ENCODE assay signal across 15 cellular contexts in the genomic region with DNA sequence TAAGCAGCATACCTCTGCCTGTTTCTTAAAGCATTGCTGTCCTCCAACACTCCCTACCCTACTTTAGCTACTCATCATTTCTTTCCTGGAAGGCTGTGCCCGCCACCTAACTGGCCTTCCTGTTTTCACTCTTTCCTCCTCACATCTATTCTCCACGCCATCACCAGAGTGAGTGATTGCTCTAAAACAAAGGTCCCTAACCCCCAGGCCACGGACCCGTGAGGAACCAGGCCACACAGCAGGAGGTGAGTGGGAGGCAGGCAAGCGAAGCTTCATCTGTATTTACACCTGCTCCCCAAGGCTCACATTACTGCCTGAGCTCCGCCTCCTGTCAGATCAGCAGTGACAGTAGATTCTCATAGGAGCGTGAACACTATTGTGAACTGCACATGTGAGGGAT. TPM values are rescaled to one million over a fixed set of nuclear protein-coding genes. Genes with fewer than 3 reads are reported as not detected.
A peak's percentile ranks its signal among the peaks of the same experiment; 100 is the strongest.
DNase-seq lines count a peak whose midpoint lies in the region; ATAC-seq, FAIRE-seq and TF ChIP-seq lines count a peak whose summit lies in the region.
"Had no signal": no experiment of that assay in that cellular context is flagged by ENCODE, and none has a peak within 500 bp of the region (broad histone marks: within the 10 kb centered on the region; RNA-seq: fewer than 3 reads in every experiment).

No MANE protein-coding gene starts in this region.

- no peaks in the 10 kb centered on the region for H3K79me1 ChIP-seq in trophoblast cell (ENCODE audit: low read length)

- FAIRE-seq in bronchial epithelial cell (lab: Jason Lieb, UNC), result peak; percentile 18

- H3K9ac ChIP-seq in trophoblast cell (ENCODE audit: low read length), result peak overlapping the region; percentile 18
- H3K9ac ChIP-seq: BLaER1 had no signal

- H3K4me1 ChIP-seq in trophoblast cell (ENCODE audit: control insufficient read depth in 1 of 2, insufficient read depth in 2 of 2, low read length in 2 of 2), result no peaks in the 10 kb centered on the region
- H3K4me1 ChIP-seq in psoas muscle, result no peaks in the 10 kb centered on the region
- H3K4me1 ChIP-seq: BLaER1, HAP-1 had no signal

- H3K4me3 ChIP-seq in bronchial epithelial cell (ENCODE audit: low read depth, low read length) (no peak overlapping the region), trophoblast cell (ENCODE audit: low read depth, low read length) (no peak overlapping the region), psoas muscle (no peak overlapping the region)
- H3K4me3 ChIP-seq: BLaER1, HAP-1 had no signal

- intact Hi-C loops in psoas muscle (cut with DNase I), result no loop called here

- H2BK12ac ChIP-seq in trophoblast cell (ENCODE audit: low read length), result no peak overlapping the region

- H4K8ac ChIP-seq in trophoblast cell (ENCODE audit: low read depth, low read length), result no peak overlapping the region

- H2BK5ac ChIP-seq in trophoblast cell (ENCODE audit: low read depth, low read length, poor library complexity), result no peak overlapping the region

- no peak for TF ChIP-seq CTCF in bronchial epithelial cell (IDR thresholded peaks at IDR 0.05; ENCODE audit: insufficient read depth, low read length, severe bottlenecking)
- no peak for TF ChIP-seq CTCF in psoas muscle (IDR thresholded peaks at IDR 0.05)

- H3K23ac ChIP-seq in trophoblast cell (ENCODE audit: low read length), result no peak overlapping the region

- no peak overlapping the region for H2AFZ ChIP-seq in trophoblast cell (ENCODE audit: insufficient read depth, low read length, poor library complexity)

- H4K12ac ChIP-seq in trophoblast cell (ENCODE audit: low read depth, low read length), result no peak overlapping the region

- H3K27me3 ChIP-seq in bronchial epithelial cell (ENCODE audit: control insufficient read depth, insufficient read depth, low read length) (peaks cover 2% of the 10 kb centered on the region), trophoblast cell (ENCODE audit: insufficient read depth, low read length) (no peaks in the 10 kb centered on the region), psoas muscle (ENCODE audit: insufficient read depth in 3 of 3, low read length in 2 of 3) (no peaks in the 10 kb centered on the region)
- H3K27me3 ChIP-seq: BLaER1 had no signal

- no peak overlapping the region for H2BK120ac ChIP-seq in trophoblast cell (ENCODE audit: insufficient read depth, low read length, poor library complexity)

- H3K79me2 ChIP-seq in trophoblast cell (ENCODE audit: control insufficient read depth, insufficient read depth, low read length, poor library complexity), result no peaks in the 10 kb centered on the region

- ATAC-seq in psoas muscle, result no peak

- no peak overlapping the region for H3K14ac ChIP-seq in trophoblast cell (ENCODE audit: low read length)

- H3K27ac ChIP-seq in trophoblast cell (ENCODE audit: low read depth, low read length), result no peak overlapping the region
- no peak overlapping the region for H3K27ac ChIP-seq in psoas muscle
- H3K27ac ChIP-seq: BLaER1 had no signal

- H3K4ac ChIP-seq in trophoblast cell (ENCODE audit: low read depth, low read length), result no peak overlapping the region

- H3K36me3 ChIP-seq in bronchial epithelial cell (ENCODE audit: control insufficient read depth, insufficient read depth, low read length) (no peaks in the 10 kb centered on the region), trophoblast cell (ENCODE audit: control insufficient read depth in 1 of 2, insufficient read depth in 2 of 2, low read length in 2 of 2) (no peaks in the 10 kb centered on the region), psoas muscle (ENCODE audit: insufficient read depth in 1 of 2, low read depth in 1 of 2) (no peaks in the 10 kb centered on the region)
- H3K36me3 ChIP-seq: BLaER1, HAP-1 had no signal

- H4K91ac ChIP-seq in trophoblast cell (ENCODE audit: low read depth, low read length), result no peak overlapping the region

- DNase-seq in NCI-H2171 treated with DMSO at 0.1 percent for 48 hours (lab: John Stamatoyannopoulos, UW), result peak; percentile 43
- no peak for DNase-seq in NCI-H2171 (lab: John Stamatoyannopoulos, UW)
- no peak for DNase-seq in bronchial epithelial cell (ENCODE audit: low read depth)
- DNase-seq in trophoblast cell, result no peak
- DNase-seq in psoas muscle, result no peak
- DNase-seq in NCI-H69 (lab: John Stamatoyannopoulos, UW), result no peak
- DNase-seq in NCI-H2227 (lab: John Stamatoyannopoulos, UW; ENCODE audit: unreplicated experiment), result no peak
- DNase-seq: 8988T; CD4-positive, alpha-beta memory T cell; DMS153; DMS79; GF-D8 had no signal

- no peak overlapping the region for H3K18ac ChIP-seq in trophoblast cell (ENCODE audit: low read length)

- H3K4me2 ChIP-seq in trophoblast cell (ENCODE audit: low read length), result no peak overlapping the region
- H3K4me2 ChIP-seq: BLaER1 had no signal

- H2AK5ac ChIP-seq in trophoblast cell (ENCODE audit: low read length), result no peak overlapping the region

- no CpG with 5 or more reads among the region's 7 CpGs for WGBS in trophoblast cell (ENCODE audit: extremely low coverage, insufficient coverage, insufficient read length)
- WGBS in psoas muscle, 3 donors, result 84 to 92% (median 92%) methylated on average over 7 of the region's 7 CpGs

- H3K9me3 ChIP-seq in trophoblast cell (ENCODE audit: insufficient read depth, low read depth, low read length) (no peaks in the 10 kb centered on the region), psoas muscle (no peaks in the 10 kb centered on the region)
- H3K9me3 ChIP-seq: HAP-1 had no signal

RNA-seq across cellular contexts. Expression of a gene that starts 13.3 kb away (rescaled TPM):
- 0.13 and 0.26 TPM in 2 replicates for total RNA-seq in bronchial epithelial cell
- 4.0 and 4.4 TPM in 2 replicates for polyA plus RNA-seq in trophoblast cell (2013)
- 10 to 100 TPM; 23.3 to 48.7 (median 37.9) TPM for total RNA-seq in psoas muscle
- 10 to 100 TPM; 11.6 to 18.1 (median 11.7) TPM for polyA plus RNA-seq in psoas muscle
- total RNA-seq: HT-29 had no signal

Comparison
In these comparisons a context has a peak if more than half of its experiments do, and no peak if none do; other contexts are left out.
1. RNA of a gene that starts 13.3 kb away (total RNA-seq): 23.3 to 48.7 TPM in psoas muscle; 0.13 to 0.26 TPM in bronchial epithelial cell; every median in the first group is over 10 times any median in the second.